ENCODE assay signal across 27 cellular contexts in the genomic region with DNA sequence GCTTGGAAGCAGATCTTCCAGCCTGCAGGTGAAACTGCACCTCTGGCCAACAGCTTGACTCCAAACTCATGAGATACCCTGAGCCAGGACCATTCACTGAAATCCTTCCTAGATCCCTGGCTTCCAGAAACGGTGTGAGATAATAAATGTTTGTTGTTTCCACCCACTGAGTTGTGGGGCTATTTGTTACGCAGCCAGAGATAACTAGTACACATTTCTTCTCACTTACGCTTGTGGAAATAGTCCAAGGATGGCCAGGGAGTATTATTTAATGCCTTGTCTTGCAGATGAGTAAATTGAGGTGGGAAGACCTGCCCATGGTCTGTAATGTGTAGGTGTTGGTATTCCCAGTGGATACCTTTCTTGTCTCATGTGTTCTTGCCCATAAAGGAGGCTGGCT.
"Had no signal": no experiment of that assay in that cellular context is flagged by ENCODE, and none has a peak within 500 bp of the region (broad histone marks: within the 10 kb centered on the region; RNA-seq: fewer than 3 reads in every experiment).

No MANE protein-coding gene starts in this region.

- H3K4me2 ChIP-seq: hepatocyte, neural progenitor cell had no signal

- H3K4me3 ChIP-seq: hepatocyte, left ventricle myocardium inferior, lung, neural progenitor cell, right atrium auricular region, skin epidermis, spleen, suprapubic skin, thoracic aorta, tibial artery, vagina had no signal

- DNase-seq: islet precursor cell; left ventricle myocardium inferior; mesendoderm; naive B cell; natural killer cell; nephron progenitor cell; occipital lobe; spleen; stimulated activated CD4-positive, alpha-beta T cell treated with anti-CD3 and anti-CD28 coated beads, Interleukin-4, amount 100 ng/mL, for 24 hours; stimulated activated naive CD4-positive, alpha-beta T cell; tibial artery; trophoblast cell had no signal

- H3K9me3 Mint-ChIP-seq: mesothelial cell of epicardium; natural killer cell; stimulated activated effector memory CD8-positive, alpha-beta T cell treated with anti-CD3 and anti-CD28 coated beads, Interleukin-12 subunit alpha, Interleukin-12 subunit beta, amount 100 ng/mL, for 72 hours had no signal

- H3K36me3 Mint-ChIP-seq: natural killer cell had no signal

- H3K27ac ChIP-seq: hepatocyte, left ventricle myocardium inferior, neural progenitor cell, neutrophil, parathyroid adenoma, right atrium auricular region, skin epidermis, spleen, suprapubic skin, thoracic aorta, tibial artery, vagina had no signal

- H3K9me3 ChIP-seq: left ventricle myocardium inferior, neutrophil, right atrium auricular region, suprapubic skin, thoracic aorta, tibial artery, vagina had no signal

- H3K27me3 Mint-ChIP-seq: progenitor cell of endocrine pancreas; stimulated activated naive CD8-positive, alpha-beta T cell treated with anti-CD3 and anti-CD28 coated beads, Interleukin-15, Interleukin-2, amounts not matched to agents 100 ng/mL and 50 ng/mL, for 24 hours had no signal

- H3K27ac Mint-ChIP-seq: mesothelial cell of epicardium; naive B cell; natural killer cell; nephron progenitor cell; neural progenitor cell; progenitor cell of endocrine pancreas; stimulated activated effector memory CD8-positive, alpha-beta T cell treated with anti-CD3 and anti-CD28 coated beads, Interleukin-12 subunit alpha, Interleukin-12 subunit beta, amount 100 ng/mL, for 72 hours; stimulated activated naive CD8-positive, alpha-beta T cell treated with anti-CD3 and anti-CD28 coated beads, Interleukin-15, Interleukin-2, amounts not matched to agents 100 ng/mL and 50 ng/mL, for 24 hours had no signal

- H3K4me1 Mint-ChIP-seq: naive B cell, natural killer cell had no signal

- H3K9ac ChIP-seq: neural progenitor cell, parathyroid adenoma had no signal

- H3K4me3 Mint-ChIP-seq: mesothelial cell of epicardium; naive B cell; natural killer cell; nephron progenitor cell; neural progenitor cell; stimulated activated effector memory CD8-positive, alpha-beta T cell treated with anti-CD3 and anti-CD28 coated beads, Interleukin-12 subunit alpha, Interleukin-12 subunit beta, amount 100 ng/mL, for 72 hours; stimulated activated naive CD8-positive, alpha-beta T cell treated with anti-CD3 and anti-CD28 coated beads, Interleukin-15, Interleukin-2, amounts not matched to agents 100 ng/mL and 50 ng/mL, for 24 hours had no signal

- H3K27me3 ChIP-seq: hepatocyte, neural progenitor cell, right atrium auricular region, suprapubic skin, tibial artery, vagina had no signal

- ATAC-seq: natural killer cell; sciatic nerve; stimulated activated effector memory CD8-positive, alpha-beta T cell treated with anti-CD3 and anti-CD28 coated beads, Interleukin-12 subunit alpha, Interleukin-12 subunit beta, amount 100 ng/mL, for 72 hours had no signal

- H2AFZ ChIP-seq: hepatocyte, neural progenitor cell, parathyroid adenoma had no signal

- H3K79me2 ChIP-seq: parathyroid adenoma had no signal

- H3K36me3 ChIP-seq: neural progenitor cell, neutrophil, right atrium auricular region, spleen, suprapubic skin, thoracic aorta, vagina had no signal
